Comparison of ENCODE assay signal across 1 cellular context in the genomic region with DNA sequence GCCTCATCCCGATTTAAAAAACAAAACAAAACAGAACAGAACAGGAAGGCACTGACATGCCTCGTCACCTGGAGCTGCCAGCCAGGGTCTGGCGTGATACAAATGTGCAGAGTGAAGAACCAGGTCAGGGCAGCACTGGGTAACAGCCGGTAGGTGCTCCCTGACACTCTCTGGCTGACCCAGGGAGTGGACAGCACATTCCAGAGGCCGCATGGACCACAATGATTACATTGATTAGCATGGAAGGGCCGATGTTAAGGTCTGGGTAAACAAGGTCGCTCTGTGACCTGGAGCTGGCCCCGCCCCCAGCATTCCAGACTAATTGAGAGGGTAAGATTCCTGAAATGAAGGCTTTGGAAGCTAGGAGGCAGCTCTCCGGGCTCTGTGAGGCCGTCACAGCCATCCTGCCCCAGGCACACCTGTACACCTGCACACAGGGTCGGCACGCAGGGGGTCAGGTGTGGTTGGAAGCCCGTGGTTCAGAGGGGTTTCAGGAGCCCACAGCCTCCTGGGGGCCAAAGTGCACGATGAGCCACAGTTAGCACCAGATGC.
TF ChIP-seq lines count a peak whose summit lies in the region.

No MANE protein-coding gene starts in this region.

TF ChIP-seq in liver, 16 proteins besides CTCF, POLR2A, EP300 and RAD21 (continued from another document):
- TF ChIP-seq, protein P1, sequence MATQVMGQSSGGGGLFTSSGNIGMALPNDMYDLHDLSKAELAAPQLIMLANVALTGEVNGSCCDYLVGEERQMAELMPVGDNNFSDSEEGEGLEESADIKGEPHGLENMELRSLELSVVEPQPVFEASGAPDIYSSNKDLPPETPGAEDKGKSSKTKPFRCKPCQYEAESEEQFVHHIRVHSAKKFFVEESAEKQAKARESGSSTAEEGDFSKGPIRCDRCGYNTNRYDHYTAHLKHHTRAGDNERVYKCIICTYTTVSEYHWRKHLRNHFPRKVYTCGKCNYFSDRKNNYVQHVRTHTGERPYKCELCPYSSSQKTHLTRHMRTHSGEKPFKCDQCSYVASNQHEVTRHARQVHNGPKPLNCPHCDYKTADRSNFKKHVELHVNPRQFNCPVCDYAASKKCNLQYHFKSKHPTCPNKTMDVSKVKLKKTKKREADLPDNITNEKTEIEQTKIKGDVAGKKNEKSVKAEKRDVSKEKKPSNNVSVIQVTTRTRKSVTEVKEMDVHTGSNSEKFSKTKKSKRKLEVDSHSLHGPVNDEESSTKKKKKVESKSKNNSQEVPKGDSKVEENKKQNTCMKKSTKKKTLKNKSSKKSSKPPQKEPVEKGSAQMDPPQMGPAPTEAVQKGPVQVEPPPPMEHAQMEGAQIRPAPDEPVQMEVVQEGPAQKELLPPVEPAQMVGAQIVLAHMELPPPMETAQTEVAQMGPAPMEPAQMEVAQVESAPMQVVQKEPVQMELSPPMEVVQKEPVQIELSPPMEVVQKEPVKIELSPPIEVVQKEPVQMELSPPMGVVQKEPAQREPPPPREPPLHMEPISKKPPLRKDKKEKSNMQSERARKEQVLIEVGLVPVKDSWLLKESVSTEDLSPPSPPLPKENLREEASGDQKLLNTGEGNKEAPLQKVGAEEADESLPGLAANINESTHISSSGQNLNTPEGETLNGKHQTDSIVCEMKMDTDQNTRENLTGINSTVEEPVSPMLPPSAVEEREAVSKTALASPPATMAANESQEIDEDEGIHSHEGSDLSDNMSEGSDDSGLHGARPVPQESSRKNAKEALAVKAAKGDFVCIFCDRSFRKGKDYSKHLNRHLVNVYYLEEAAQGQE (IDR thresholded peaks at IDR 0.05): peak; percentile 83
- TF ChIP-seq JUND (IDR thresholded peaks at IDR 0.05) (no peak), GABPA (IDR thresholded peaks at IDR 0.05 in 1 of 2, conservative IDR thresholded peaks at IDR 0.05 in 1 of 2) (no peak), SP1 (IDR thresholded peaks at IDR 0.05) (peak; percentile 20), RXRA (IDR thresholded peaks at IDR 0.05) (peak; percentile 24 to 91), FOXA1 (IDR thresholded peaks at IDR 0.05) (peak; percentile 76), NR2F2 (IDR thresholded peaks at IDR 0.05) (peak; percentile 78), HNF4G (IDR thresholded peaks at IDR 0.05) (no peak), TAF1 (conservative IDR thresholded peaks at IDR 0.05) (no peak), HNF4A (conservative IDR thresholded peaks at IDR 0.05) (peak in 1 of 2 donors; percentile 79)
- TF ChIP-seq, protein P2, sequence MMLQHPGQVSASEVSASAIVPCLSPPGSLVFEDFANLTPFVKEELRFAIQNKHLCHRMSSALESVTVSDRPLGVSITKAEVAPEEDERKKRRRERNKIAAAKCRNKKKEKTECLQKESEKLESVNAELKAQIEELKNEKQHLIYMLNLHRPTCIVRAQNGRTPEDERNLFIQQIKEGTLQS (IDR thresholded peaks at IDR 0.05): no peak
